In the genomic region with DNA sequence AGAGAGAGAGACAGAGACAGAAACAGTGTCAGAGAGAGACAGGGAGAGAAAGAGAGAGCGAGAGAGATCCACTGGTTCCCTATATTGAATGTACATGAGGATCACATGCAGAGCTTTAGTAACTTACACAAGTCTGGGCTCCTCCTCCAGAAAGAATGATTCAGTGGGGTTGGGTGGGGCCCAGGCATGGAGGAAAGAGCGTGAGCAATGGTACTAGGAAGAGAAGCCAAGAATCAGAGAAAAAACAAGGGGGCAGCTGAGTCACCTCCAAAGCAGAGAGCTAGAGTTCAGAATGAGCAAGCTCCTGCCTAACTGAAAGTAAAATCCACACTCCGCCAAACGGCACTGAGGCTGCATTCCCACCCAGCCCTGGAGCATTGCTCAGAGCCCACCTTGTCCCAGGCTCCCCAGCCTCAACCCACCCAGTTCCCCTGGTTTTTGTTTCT, we compare ENCODE assay signal across 1 cellular context.
TF ChIP-seq lines count a peak whose summit lies in the region.

No MANE protein-coding gene starts in this region.

TF ChIP-seq in A549, 52 proteins besides CTCF, POLR2A, EP300 and RAD21 (continued from another document):
- no peak for TF ChIP-seq REST (IDR thresholded peaks at IDR 0.05)
- no peak for TF ChIP-seq KDM1A (IDR thresholded peaks at IDR 0.05; ENCODE audit: low read depth)
- no peak for TF ChIP-seq KDM5A (IDR thresholded peaks at IDR 0.05)
- no peak for TF ChIP-seq HOXB13 (CRISPR knock-in tag; IDR thresholded peaks at IDR 0.05; ENCODE audit: low read depth)
- TF ChIP-seq CBX2 (IDR thresholded peaks at IDR 0.05; ENCODE audit: borderline replicate concordance, low read depth), result no peak
- TF ChIP-seq RARB (CRISPR knock-in tag; IDR thresholded peaks at IDR 0.05), result no peak
- no peak for TF ChIP-seq TP53 (CRISPR knock-in tag; IDR thresholded peaks at IDR 0.05)
- no peak for TF ChIP-seq BHLHE40 (IDR thresholded peaks at IDR 0.05; ENCODE audit: low read depth, low read length)
- TF ChIP-seq ZSCAN20 (CRISPR knock-in tag; IDR thresholded peaks at IDR 0.05), result no peak
- TF ChIP-seq MYC (IDR thresholded peaks at IDR 0.05; ENCODE audit: borderline replicate concordance, low read length), result no peak
- TF ChIP-seq ATOH8 (CRISPR knock-in tag; IDR thresholded peaks at IDR 0.05; ENCODE audit: low read depth), result no peak
- 0 out of 3 replicates have a peak, but pooled peaks have one; percentile 24 for TF ChIP-seq BCL3 (IDR thresholded peaks at IDR 0.05)
- TF ChIP-seq FOSL2 (IDR thresholded peaks at IDR 0.05), result peak; percentile 70
- TF ChIP-seq FOSL2 (CRISPR knock-in tag; IDR thresholded peaks at IDR 0.05), result peak; percentile 79
- TF ChIP-seq ZC3H11A (IDR thresholded peaks at IDR 0.05), result no peak
- TF ChIP-seq ZFP36 (IDR thresholded peaks at IDR 0.05; ENCODE audit: borderline replicate concordance, partially characterized antibody), result no peak
- no peak for TF ChIP-seq RNF2 (IDR thresholded peaks at IDR 0.05; ENCODE audit: borderline replicate concordance, low read depth)
- TF ChIP-seq, protein P1, sequence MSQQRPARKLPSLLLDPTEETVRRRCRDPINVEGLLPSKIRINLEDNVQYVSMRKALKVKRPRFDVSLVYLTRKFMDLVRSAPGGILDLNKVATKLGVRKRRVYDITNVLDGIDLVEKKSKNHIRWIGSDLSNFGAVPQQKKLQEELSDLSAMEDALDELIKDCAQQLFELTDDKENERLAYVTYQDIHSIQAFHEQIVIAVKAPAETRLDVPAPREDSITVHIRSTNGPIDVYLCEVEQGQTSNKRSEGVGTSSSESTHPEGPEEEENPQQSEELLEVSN (IDR thresholded peaks at IDR 0.05; ENCODE audit: borderline replicate concordance, low read depth), result no peak
- no peak for TF ChIP-seq HDAC2 (IDR thresholded peaks at IDR 0.05)
- TF ChIP-seq JUN (IDR thresholded peaks at IDR 0.05), result peak; percentile 46 to 60; a peak in 2 of 5 replicates
- TF ChIP-seq FOXS1 (CRISPR knock-in tag; IDR thresholded peaks at IDR 0.05), result no peak
- TF ChIP-seq CHD4 (IDR thresholded peaks at IDR 0.05; ENCODE audit: borderline replicate concordance), result no peak
- peak; percentile 19; the same call in 1 of the 2 replicates for TF ChIP-seq GATA3 (IDR thresholded peaks at IDR 0.05; ENCODE audit: borderline replicate concordance)
- TF ChIP-seq EHMT2 (IDR thresholded peaks at IDR 0.05; ENCODE audit: low read depth), result no peak
- no peak for TF ChIP-seq MAFK (IDR thresholded peaks at IDR 0.05; ENCODE audit: partially characterized antibody)
- TF ChIP-seq FOSB (CRISPR knock-in tag; IDR thresholded peaks at IDR 0.05), result no peak
- TF ChIP-seq HES2 (IDR thresholded peaks at IDR 0.05), result no peak
- no peak for TF ChIP-seq CBX8 (IDR thresholded peaks at IDR 0.05)
- TF ChIP-seq RCOR1 (IDR thresholded peaks at IDR 0.05; ENCODE audit: low read depth, low read length), result no peak
